ENCODE assay signal across 14 cellular contexts in genomic region chr9:121393318-121393717, GRCh38. TPM values are rescaled to one million over a fixed set of nuclear protein-coding genes. Genes with fewer than 3 reads are reported as not detected.
DNase-seq lines count a peak whose midpoint lies in the region; ATAC-seq and TF ChIP-seq lines count a peak whose summit lies in the region.
"Had no signal": no experiment of that assay in that cellular context is flagged by ENCODE, and none has a peak within 500 bp of the region (broad histone marks: within the 10 kb centered on the region; RNA-seq: fewer than 3 reads in every experiment).

No MANE protein-coding gene starts in this region.

- H2AFZ ChIP-seq in PC-3 (ENCODE audit: low read length), result no peak overlapping the region

- H3K4me3 Mint-ChIP-seq in MCF 10A (ENCODE audit: unreplicated experiment), result no peak overlapping the region
- H3K4me3 Mint-ChIP-seq: activated naive CD4-positive, alpha-beta T cell treated with anti-CD3 and anti-CD28 coated beads, Interleukin-2, amount 10 ng/mL, durations not matched to agents 7 days and 5 days had no signal

- H3F3A ChIP-seq in PC-3 (ENCODE audit: low read length, unreplicated experiment), result no peaks in the 10 kb centered on the region

- H3K27me3 ChIP-seq in breast epithelium (no peaks in the 10 kb centered on the region), PC-3 (ENCODE audit: low read length) (no peaks in the 10 kb centered on the region), transverse colon (no peaks in the 10 kb centered on the region)
- H3K27me3 ChIP-seq: heart left ventricle, tibial artery had no signal

- POLR2A ChIA-PET in MCF 10A (lab: Yijun Ruan, JAX), result interaction anchor here (0.6 to 2.4 kb wide), 16 partner anchors 8 to 125 kb away, joined by 3 to 21 read pairs (median 4); partner anchors contain the start of gene GSN
- POLR2A ChIA-PET in PC-3 (lab: Charles Lee; ENCODE audit: unreplicated experiment), result no interaction called here

- no peak for ATAC-seq in PC-3
- no peak for ATAC-seq in GM19463 (IDR thresholded peaks at IDR 0.05; ENCODE audit: unreplicated experiment)
- ATAC-seq in GM19035 (IDR thresholded peaks at IDR 0.05; ENCODE audit: unreplicated experiment), result no peak
- ATAC-seq: heart left ventricle had no signal

- H3K9me3 ChIP-seq in breast epithelium (no peaks in the 10 kb centered on the region), PC-3 (ENCODE audit: low read length) (no peaks in the 10 kb centered on the region), transverse colon (no peaks in the 10 kb centered on the region)

- WGBS in transverse colon (ENCODE audit: low coverage in 1 of 2), 2 donors, result 40 to 48% methylated on average over 2 of the region's 2 CpGs

- no peaks in the 10 kb centered on the region for H3K9me3 Mint-ChIP-seq in MCF 10A (ENCODE audit: unreplicated experiment)
- H3K9me3 Mint-ChIP-seq: activated naive CD4-positive, alpha-beta T cell treated with anti-CD3 and anti-CD28 coated beads, Interleukin-2, amount 10 ng/mL, durations not matched to agents 7 days and 5 days had no signal

- no peaks in the 10 kb centered on the region for H3K27me3 Mint-ChIP-seq in MCF 10A (ENCODE audit: insufficient read depth, unreplicated experiment)

- no peaks in the 10 kb centered on the region for H3K9me2 ChIP-seq in PC-3 (replicated peaks; ENCODE audit: low read length)

- no peaks in the 10 kb centered on the region for H4K20me1 ChIP-seq in PC-3 (ENCODE audit: low read length)

- H3K36me3 Mint-ChIP-seq in MCF 10A (ENCODE audit: insufficient read depth, unreplicated experiment), result no peaks in the 10 kb centered on the region
- H3K36me3 Mint-ChIP-seq: activated naive CD4-positive, alpha-beta T cell treated with anti-CD3 and anti-CD28 coated beads, Interleukin-2, amount 10 ng/mL, durations not matched to agents 7 days and 5 days had no signal

- no peak for TF ChIP-seq EP300 in transverse colon (IDR thresholded peaks at IDR 0.05; ENCODE audit: low read depth)

- peak overlapping the region in 1 of 2 donors; percentile 9 for H3K27ac ChIP-seq in breast epithelium
- no peak overlapping the region for H3K27ac ChIP-seq in PC-3 (ENCODE audit: low read length)
- no peak overlapping the region for H3K27ac ChIP-seq in transverse colon
- H3K27ac ChIP-seq: heart left ventricle, tibial artery had no signal

- no peak overlapping the region for H3K4me2 ChIP-seq in PC-3 (ENCODE audit: low read length)

- no TSS peak for BruUV-seq in MCF 10A (replicated peaks; lab: Mats Ljungman, UMichigan)
- no TSS peak for BruUV-seq in PC-3 (replicated peaks; lab: Mats Ljungman, UMichigan)

- no peaks in the 10 kb centered on the region for H3K36me3 ChIP-seq in breast epithelium
- H3K36me3 ChIP-seq in PC-3 (ENCODE audit: low read depth, low read length), result no peaks in the 10 kb centered on the region
- no peaks in the 10 kb centered on the region for H3K36me3 ChIP-seq in transverse colon
- H3K36me3 ChIP-seq: heart left ventricle, tibial artery had no signal

- H3K9ac ChIP-seq in PC-3 (ENCODE audit: low read length), result no peak overlapping the region

- no peak for TF ChIP-seq CTCF in MCF 10A (IDR thresholded peaks at IDR 0.05; ENCODE audit: unreplicated experiment)
- TF ChIP-seq CTCF in breast epithelium (IDR thresholded peaks at IDR 0.05), result no peak
- no peak for TF ChIP-seq CTCF in PC-3 (conservative IDR thresholded peaks at IDR 0.05; ENCODE audit: low read depth, low read length)
- no peak for TF ChIP-seq CTCF in epithelial cell of esophagus (IDR thresholded peaks at IDR 0.05; ENCODE audit: insufficient read depth, low read depth, low read length, missing control alignments)
- no peak for TF ChIP-seq CTCF in transverse colon (IDR thresholded peaks at IDR 0.05)

- H3K27ac Mint-ChIP-seq in MCF 10A (ENCODE audit: low read depth, unreplicated experiment), result peak overlapping the region; percentile 83
- H3K27ac Mint-ChIP-seq: activated naive CD4-positive, alpha-beta T cell treated with anti-CD3 and anti-CD28 coated beads, Interleukin-2, amount 10 ng/mL, durations not matched to agents 7 days and 5 days had no signal

- H3K4me3 ChIP-seq in breast epithelium (no peak overlapping the region), PC-3 (ENCODE audit: low read length) (no peak overlapping the region), epithelial cell of esophagus (ENCODE audit: low read length) (no peak overlapping the region), transverse colon (no peak overlapping the region)
- H3K4me3 ChIP-seq: heart left ventricle, tibial artery had no signal

- in situ Hi-C loops in transverse colon (cut with MboI; ENCODE audit: low pct_ligation_motif_present in 1 of 4, low pct_unique_long_range_greater_than_20kb in 1 of 4, low sequenced_read_pairs in 3 of 4), result loop anchor here in 3 of 4 donors (10.0 kb wide), 1 partner anchor 179 kb away; no protein-coding TSS in a partner anchor

- intact Hi-C loops in MCF 10A (cut with micrococcal nuclease) (no loop called here), breast epithelium (cut with DNase I; ENCODE audit: low total_unique reads) (no loop called here), PC-3 (cut with micrococcal nuclease) (no loop called here), transverse colon (cut with DNase I; ENCODE audit: low total_unique reads) (no loop called here)

- H3K79me2 ChIP-seq in PC-3 (ENCODE audit: low read length), result no peaks in the 10 kb centered on the region

- TF ChIP-seq POLR2A in breast epithelium (IDR thresholded peaks at IDR 0.05) (no peak), transverse colon (IDR thresholded peaks at IDR 0.05) (no peak)

- CTCF ChIA-PET in MCF 10A (lab: Yijun Ruan, JAX), result interaction anchor here (0.6 to 4.2 kb wide), 16 partner anchors 8 to 1515 kb away, joined by 3 to 29 read pairs (median 4); no protein-coding TSS in a partner anchor
- CTCF ChIA-PET in PC-3 (lab: Charles Lee), result no interaction called here

- H3K4me1 Mint-ChIP-seq in MCF 10A (ENCODE audit: insufficient read depth, unreplicated experiment), result peaks cover 18% of the 10 kb centered on the region

- peak; percentile 43 for DNase-seq in MCF 10A (ENCODE audit: unreplicated experiment)
- no peak for DNase-seq in breast epithelium (ENCODE audit: low spot score in 2 of 2)
- peak; percentile 41 for DNase-seq in PC-3
- DNase-seq in epithelial cell of esophagus (ENCODE audit: low read depth), result peak; percentile 90
- no peak for DNase-seq in transverse colon
- no peak for DNase-seq in GM19240 (ENCODE audit: insufficient read length, low spot score)
- DNase-seq: activated naive CD4-positive, alpha-beta T cell treated with anti-CD3 and anti-CD28 coated beads, Interleukin-2, amount 10 ng/mL, durations not matched to agents 7 days and 5 days; caudate nucleus; DMS53; heart left ventricle; NCI-H1048; tibial artery had no signal

- H3K4me1 ChIP-seq in breast epithelium (no peaks in the 10 kb centered on the region), PC-3 (ENCODE audit: insufficient read depth, low read length) (no peaks in the 10 kb centered on the region; the same call in 1 of the 2 replicates), transverse colon (peaks cover 0 to 10% (median 4%) of the 10 kb centered on the region in 4 donors)
- H3K4me1 ChIP-seq: tibial artery had no signal

RNA-seq across cellular contexts. Expression of gene STOM, which starts 23.3 kb away (rescaled TPM):
- total RNA-seq in MCF 10A (2022), result 200 and 231 TPM in 2 replicates
- 100 to 1,000 TPM; 263 to 444 (median 334) TPM for total RNA-seq in breast epithelium
- 3.1 and 5.5 TPM in 2 replicates for total RNA-seq in PC-3 (2014; rRNA removed)
- 100 to 1,000 TPM in 2 of 4 donors, 10 to 100 TPM in 2; 78.2 to 195 (median 111) TPM for total RNA-seq in transverse colon

Comparison
In these comparisons a context has a peak if more than half of its experiments do, and no peak if none do; other contexts are left out.
1. DNase-seq: peak in MCF 10A (single experiment), PC-3 (single experiment) and epithelial cell of esophagus (single experiment); none in breast epithelium (0 of 2), transverse colon (single experiment) and GM19240 (single experiment).
2. RNA of gene STOM, which starts 23.3 kb away (total RNA-seq): 263 to 444 TPM in breast epithelium, 200 to 231 TPM in MCF 10A and 78.2 to 195 TPM in transverse colon; 3.1 to 5.5 TPM in PC-3; every median in the first group is over 10 times any median in the second.